ENCODE assay signal across 8 cellular contexts in the genomic region with DNA sequence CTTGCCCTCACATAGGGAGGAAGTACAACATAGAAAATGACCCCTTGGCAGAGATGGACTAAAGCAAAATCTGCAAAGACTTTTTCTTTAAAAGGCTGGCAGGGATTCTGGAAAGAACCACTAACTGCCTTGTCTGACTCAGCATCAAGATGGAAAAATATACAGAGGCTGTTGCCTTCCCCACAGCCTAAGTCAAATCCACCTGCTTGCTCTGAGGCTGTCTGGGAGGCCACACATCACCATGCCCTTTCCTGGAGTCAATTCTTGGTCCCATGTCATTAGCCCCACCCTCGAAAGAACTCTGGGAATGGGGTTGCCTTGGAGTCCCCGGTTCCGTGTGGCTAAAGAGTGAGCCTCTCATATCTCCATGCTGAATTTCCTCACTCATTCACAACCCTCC. TPM values are rescaled to one million over a fixed set of nuclear protein-coding genes. Genes with fewer than 3 reads are reported as not detected.
DNase-seq lines count a peak whose midpoint lies in the region; ATAC-seq and TF ChIP-seq lines count a peak whose summit lies in the region.

No MANE protein-coding gene starts in this region.

- no peak overlapping the region for H3K27ac ChIP-seq in mammary epithelial cell (ENCODE audit: insufficient read depth, low read depth, low read length)
- no peak overlapping the region for H3K27ac ChIP-seq in naive thymus-derived CD4-positive, alpha-beta T cell (ENCODE audit: low read depth, low read length)

- peaks cover 6% of the 10 kb centered on the region; the same call in 1 of the 2 replicates for H3F3A ChIP-seq in Loucy (ENCODE audit: low read depth)

- no peaks in the 10 kb centered on the region for H3K9me2 ChIP-seq in Loucy (replicated peaks; ENCODE audit: low read depth, low read length)

- peaks cover 0 to 3% (median 0%) of the 10 kb centered on the region in 11 donors for H3K9me3 Mint-ChIP-seq in naive thymus-derived CD4-positive, alpha-beta T cell

- H3K36me3 ChIP-seq in Loucy (ENCODE audit: insufficient read depth, low read length) (peaks cover under 1% of the 10 kb centered on the region; the same call in 1 of the 2 replicates), mammary epithelial cell (ENCODE audit: insufficient read depth, low read length) (peaks cover 4% of the 10 kb centered on the region)
- H3K36me3 ChIP-seq in naive thymus-derived CD4-positive, alpha-beta T cell (ENCODE audit: control insufficient read depth in 2 of 3, insufficient read depth in 3 of 3, low read length in 3 of 3), result peaks cover 0 to 5% (median 4%) of the 10 kb centered on the region in 3 experiments

- ATAC-seq in naive thymus-derived CD4-positive, alpha-beta T cell, result no peak
- no peak for ATAC-seq in GM18870 (IDR thresholded peaks at IDR 0.05; ENCODE audit: unreplicated experiment)

- peak overlapping the region; percentile 74 to 96 (median 89) for H3K27ac Mint-ChIP-seq in naive thymus-derived CD4-positive, alpha-beta T cell

- H3K4me1 ChIP-seq in Loucy (ENCODE audit: insufficient read depth, low read length, poor library complexity, severe bottlenecking), result peaks cover 74% of the 10 kb centered on the region
- peaks cover 28% of the 10 kb centered on the region for H3K4me1 ChIP-seq in mammary epithelial cell (ENCODE audit: insufficient read depth, low read length)
- peaks cover 32 to 57% of the 10 kb centered on the region in 2 donors for H3K4me1 ChIP-seq in naive thymus-derived CD4-positive, alpha-beta T cell (ENCODE audit: control insufficient read depth in 2 of 2, insufficient read depth in 2 of 2, low read length in 2 of 2)

- in situ Hi-C loops in mammary epithelial cell (cut with MboI; ENCODE audit: low sequenced_read_pairs in 2 of 2), result no loop called here

- DNase-seq in AG04449 (ENCODE audit: low read depth, low spot score), result peak; percentile 3
- DNase-seq in mammary epithelial cell, result no peak
- DNase-seq in naive thymus-derived CD4-positive, alpha-beta T cell, result no peak
- DNase-seq in NCI-H345 (lab: John Stamatoyannopoulos, UW), result no peak
- DNase-seq in NCI-H1105 (lab: John Stamatoyannopoulos, UW), result no peak
- no peak for DNase-seq in cerebellar cortex (ENCODE audit: low spot score)

- intact Hi-C loops in mammary epithelial cell (cut with micrococcal nuclease), result no loop called here
- intact Hi-C loops in naive thymus-derived CD4-positive, alpha-beta T cell (cut with micrococcal nuclease), result no loop called here

- H3K27me3 ChIP-seq in Loucy (ENCODE audit: insufficient read depth, low read length, poor library complexity, severe bottlenecking) (no peaks in the 10 kb centered on the region), mammary epithelial cell (ENCODE audit: insufficient read depth, low read length) (no peaks in the 10 kb centered on the region)
- H3K27me3 ChIP-seq in naive thymus-derived CD4-positive, alpha-beta T cell (ENCODE audit: control insufficient read depth in 2 of 2, insufficient read depth in 2 of 2, low read length in 2 of 2), result no peaks in the 10 kb centered on the region

- H3K36me3 Mint-ChIP-seq in naive thymus-derived CD4-positive, alpha-beta T cell, result peaks cover 0 to 16% (median 2%) of the 10 kb centered on the region in 5 donors

- H3K79me2 ChIP-seq in Loucy (ENCODE audit: insufficient read depth, low read length) (no peaks in the 10 kb centered on the region), mammary epithelial cell (ENCODE audit: insufficient read depth, low read length) (no peaks in the 10 kb centered on the region)

- POLR2A ChIA-PET in AG04449 (lab: Yijun Ruan, JAX), result no interaction called here
- POLR2A ChIA-PET in naive thymus-derived CD4-positive, alpha-beta T cell (lab: Charles Lee), result no interaction called here

- H3K4me2 ChIP-seq in Loucy (ENCODE audit: low read depth, low read length, poor library complexity, severe bottlenecking) (peak overlapping the region; percentile 62), mammary epithelial cell (ENCODE audit: insufficient read depth, low read depth, low read length) (no peak overlapping the region)

- H3K27me3 Mint-ChIP-seq in naive thymus-derived CD4-positive, alpha-beta T cell, result no peaks in the 10 kb centered on the region

- no TSS peak for BruUV-seq in mammary epithelial cell (replicated peaks; lab: Mats Ljungman, UMichigan)

- H3K4me1 Mint-ChIP-seq in naive thymus-derived CD4-positive, alpha-beta T cell, result peaks cover 56 to 89% (median 80%) of the 10 kb centered on the region in 7 donors

- H3K9me3 ChIP-seq in Loucy (ENCODE audit: insufficient read depth, low read depth, low read length), result no peaks in the 10 kb centered on the region
- no peaks in the 10 kb centered on the region for H3K9me3 ChIP-seq in mammary epithelial cell (replicated peaks; ENCODE audit: insufficient read depth, low read length)
- H3K9me3 ChIP-seq in naive thymus-derived CD4-positive, alpha-beta T cell (ENCODE audit: control insufficient read depth in 2 of 3, low read length in 3 of 3), result no peaks in the 10 kb centered on the region

- 93% methylated on average over 3 of the region's 3 CpGs for WGBS in mammary epithelial cell (ENCODE audit: low coverage, missing lambda C conversion rate)

- H3K9ac ChIP-seq in Loucy (ENCODE audit: low read depth, low read length, poor library complexity, severe bottlenecking) (peak overlapping the region; percentile 60), mammary epithelial cell (ENCODE audit: insufficient read depth, low read length) (no peak overlapping the region)

- dilution Hi-C loops in mammary epithelial cell (cut with HindIII; ENCODE audit: low sequenced_read_pairs), result no loop called here

- CTCF ChIA-PET in AG04449 (lab: Yijun Ruan, JAX) (no interaction called here), mammary epithelial cell (lab: Charles Lee; ENCODE audit: low non-redundant PET) (no interaction called here)
- CTCF ChIA-PET in naive thymus-derived CD4-positive, alpha-beta T cell (lab: Charles Lee), result no interaction called here

- H4K20me1 ChIP-seq in Loucy (ENCODE audit: insufficient read depth, low read length, poor library complexity, severe bottlenecking) (no peaks in the 10 kb centered on the region), mammary epithelial cell (ENCODE audit: insufficient read depth, low read length) (no peaks in the 10 kb centered on the region)

- H3K4me3 ChIP-seq in AG04449 (ENCODE audit: low read depth, low read length) (no peak overlapping the region), Loucy (ENCODE audit: low read length, poor library complexity, severe bottlenecking) (peak overlapping the region; percentile 32), mammary epithelial cell (replicated peaks in 1 of 3; ENCODE audit: insufficient read depth in 1 of 3, low read depth in 2 of 3, low read length in 3 of 3) (no peak overlapping the region)
- H3K4me3 ChIP-seq in naive thymus-derived CD4-positive, alpha-beta T cell (ENCODE audit: low read length), result no peak overlapping the region

- H2AFZ ChIP-seq in Loucy (ENCODE audit: low read length), result peak overlapping the region; percentile 60
- peak overlapping the region; percentile 29 for H2AFZ ChIP-seq in mammary epithelial cell (ENCODE audit: low read depth, low read length)

- no peak for TF ChIP-seq CTCF in AG04449 (IDR thresholded peaks at IDR 0.05; ENCODE audit: insufficient read depth, low read length, missing control alignments)
- no peak for TF ChIP-seq CTCF in Loucy (conservative IDR thresholded peaks at IDR 0.05; ENCODE audit: low read length)
- TF ChIP-seq CTCF in mammary epithelial cell (conservative IDR thresholded peaks at IDR 0.05 in 1 of 2, IDR thresholded peaks at IDR 0.05 in 1 of 2; ENCODE audit: extremely low read depth in 1 of 2, insufficient read depth in 1 of 2, low read depth in 1 of 2, low read length in 2 of 2), result no peak

- H3K4me3 Mint-ChIP-seq in naive thymus-derived CD4-positive, alpha-beta T cell, result peak overlapping the region in 8 of 10 donors; percentile 11 to 87 (median 53)

RNA-seq across cellular contexts. Expression of a gene that starts 39.5 kb away (rescaled TPM):
- total RNA-seq in mammary epithelial cell, result under 1 TPM in 1 of 2 donors, not detected in 1; under 0.01 TPM
- not detected for polyA plus RNA-seq in mammary epithelial cell
- polyA minus RNA-seq in mammary epithelial cell, result not detected
- total RNA-seq in naive thymus-derived CD4-positive, alpha-beta T cell, result not detected
- polyA plus RNA-seq in naive thymus-derived CD4-positive, alpha-beta T cell, result not detected
